Comparison of ENCODE assay signal across 8 cellular contexts in the genomic region with DNA sequence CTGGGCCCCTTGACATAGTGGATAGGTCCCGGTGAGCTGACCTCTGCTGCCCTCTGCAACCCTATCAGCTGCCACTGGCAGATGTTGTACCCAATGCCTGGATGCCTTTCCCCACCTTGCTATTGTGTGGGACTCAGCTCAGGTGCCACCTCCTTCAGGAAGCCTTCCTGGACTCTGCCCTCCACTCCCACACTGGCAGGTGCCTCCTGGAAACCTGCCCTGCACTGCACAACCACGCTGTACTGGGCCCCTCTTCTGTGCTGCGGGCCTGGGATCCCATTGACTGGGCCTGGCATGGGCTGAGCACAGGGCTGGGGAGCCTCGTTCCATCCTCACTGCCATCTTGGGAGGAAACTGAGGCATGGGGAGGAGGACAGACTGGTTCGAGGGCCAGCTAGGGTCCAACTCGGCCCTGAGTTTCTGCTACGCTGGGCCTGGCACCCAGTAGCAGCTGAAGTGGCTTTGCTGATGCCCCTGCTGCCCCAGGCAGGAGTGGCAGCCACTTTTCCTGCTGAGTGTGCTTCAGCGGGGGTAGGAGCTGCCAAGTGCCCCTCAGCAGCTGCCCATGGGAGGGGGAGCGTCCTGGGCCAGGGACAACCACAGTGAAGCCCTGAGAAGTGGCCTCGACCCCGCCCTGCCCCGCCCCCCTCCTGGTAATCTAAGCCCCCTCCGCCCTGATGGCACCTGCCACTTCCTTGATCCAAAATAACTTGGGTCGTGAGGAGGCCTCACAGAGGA. TPM values are rescaled to one million over a fixed set of nuclear protein-coding genes. Genes with fewer than 3 reads are reported as not detected.
DNase-seq lines count a peak whose midpoint lies in the region; ATAC-seq lines count a peak whose summit lies in the region.
"Had no signal": no experiment of that assay in that cellular context is flagged by ENCODE, and none has a peak within 500 bp of the region (broad histone marks: within the 10 kb centered on the region; RNA-seq: fewer than 3 reads in every experiment).

No MANE protein-coding gene starts in this region.

- no peak overlapping the region for H2AFZ ChIP-seq in trophoblast cell (ENCODE audit: insufficient read depth, low read length, poor library complexity)

- H2AK5ac ChIP-seq in trophoblast cell (ENCODE audit: low read length) = peak overlapping the region; percentile 31

- H2BK120ac ChIP-seq in trophoblast cell (ENCODE audit: insufficient read depth, low read length, poor library complexity) = no peak overlapping the region

- peak overlapping the region; percentile 9 for H3K14ac ChIP-seq in trophoblast cell (ENCODE audit: low read length)

- no peak overlapping the region for H3K4me3 ChIP-seq in trophoblast cell (ENCODE audit: low read depth, low read length)

- DNase-seq in DMS79 treated with DMSO at 0.1 percent for 48 hours (lab: John Stamatoyannopoulos, UW) (peak; percentile 75), trophoblast cell (no peak), NCI-H69 (lab: John Stamatoyannopoulos, UW) (no peak), C1 segment of cervical spinal cord (lab: John Stamatoyannopoulos, UW) (no peak)
- DNase-seq: activated T-cell treated with anti-CD3 and anti-CD28 coated beads, Interleukin-2, amount 50 U/mL, for 4 hours; NCI-H446 treated with DMSO at 0.1 percent for 48 hours had no signal

- H3K27me3 ChIP-seq in trophoblast cell (ENCODE audit: insufficient read depth, low read length) = no peaks in the 10 kb centered on the region

- H3K23ac ChIP-seq in trophoblast cell (ENCODE audit: low read length) = no peak overlapping the region

- no peak overlapping the region for H3K9ac ChIP-seq in trophoblast cell (ENCODE audit: low read length)

- peaks cover 2% of the 10 kb centered on the region for H3K9me3 ChIP-seq in trophoblast cell (ENCODE audit: insufficient read depth, low read depth, low read length)

- peaks cover 2 to 7% of the 10 kb centered on the region in 2 experiments for H3K36me3 ChIP-seq in trophoblast cell (ENCODE audit: control insufficient read depth in 1 of 2, insufficient read depth in 2 of 2, low read length in 2 of 2)

- peak overlapping the region; percentile 25 for H4K8ac ChIP-seq in trophoblast cell (ENCODE audit: low read depth, low read length)

- no peak for ATAC-seq in GM21786 (IDR thresholded peaks at IDR 0.05; ENCODE audit: unreplicated experiment)
- ATAC-seq: activated T-cell treated with anti-CD3 and anti-CD28 coated beads, Interleukin-2, amount 50 U/mL, for 4 hours had no signal

- H4K12ac ChIP-seq in trophoblast cell (ENCODE audit: low read depth, low read length) = no peak overlapping the region

- peaks cover 7% of the 10 kb centered on the region for H3K79me2 ChIP-seq in trophoblast cell (ENCODE audit: control insufficient read depth, insufficient read depth, low read length, poor library complexity)

- H3K4me1 ChIP-seq in trophoblast cell (ENCODE audit: control insufficient read depth in 1 of 2, insufficient read depth in 2 of 2, low read length in 2 of 2) = peaks cover 21 to 24% of the 10 kb centered on the region in 2 experiments

- no peak overlapping the region for H2BK12ac ChIP-seq in trophoblast cell (ENCODE audit: low read length)

- H3K18ac ChIP-seq in trophoblast cell (ENCODE audit: low read length) = peak overlapping the region; percentile 20

- H2BK5ac ChIP-seq in trophoblast cell (ENCODE audit: low read depth, low read length, poor library complexity) = no peak overlapping the region

- no peak overlapping the region for H3K4ac ChIP-seq in trophoblast cell (ENCODE audit: low read depth, low read length)

- H3K27ac ChIP-seq in cingulate gyrus (ENCODE audit: low read depth, low read length) (peak overlapping the region; percentile 85), trophoblast cell (ENCODE audit: low read depth, low read length) (no peak overlapping the region)

- peaks cover 12% of the 10 kb centered on the region for H3K79me1 ChIP-seq in trophoblast cell (ENCODE audit: low read length)

- H4K91ac ChIP-seq in trophoblast cell (ENCODE audit: low read depth, low read length) = peak overlapping the region; percentile 30

- no peak overlapping the region for H3K4me2 ChIP-seq in trophoblast cell (ENCODE audit: low read length)

- WGBS in trophoblast cell (ENCODE audit: extremely low coverage, insufficient coverage, insufficient read length) = no CpG with 5 or more reads among the region's 14 CpGs

RNA-seq across cellular contexts. Expression of a gene that starts 1.3 kb away (rescaled TPM):
- polyA plus RNA-seq in trophoblast cell (2013) = 33.2 and 34.2 TPM in 2 replicates

RNA-seq across cellular contexts. Expression of a gene that starts 21.7 kb away (rescaled TPM):
- 68.9 and 73.1 TPM in 2 replicates for polyA plus RNA-seq in trophoblast cell (2013)

RNA-seq across cellular contexts. Expression of a gene that starts 23.2 kb away (rescaled TPM):
- polyA plus RNA-seq in trophoblast cell (2013) = 9.1 and 10.5 TPM in 2 replicates

RNA-seq across cellular contexts. Expression of a gene that starts 40.6 kb away (rescaled TPM):
- 5.3 and 5.4 TPM in 2 replicates for polyA plus RNA-seq in trophoblast cell (2013)

RNA-seq across cellular contexts. Expression of a gene that starts 54.4 kb away (rescaled TPM):
- 2.9 and 3.3 TPM in 2 replicates for polyA plus RNA-seq in trophoblast cell (2013)
